In the genomic region with DNA sequence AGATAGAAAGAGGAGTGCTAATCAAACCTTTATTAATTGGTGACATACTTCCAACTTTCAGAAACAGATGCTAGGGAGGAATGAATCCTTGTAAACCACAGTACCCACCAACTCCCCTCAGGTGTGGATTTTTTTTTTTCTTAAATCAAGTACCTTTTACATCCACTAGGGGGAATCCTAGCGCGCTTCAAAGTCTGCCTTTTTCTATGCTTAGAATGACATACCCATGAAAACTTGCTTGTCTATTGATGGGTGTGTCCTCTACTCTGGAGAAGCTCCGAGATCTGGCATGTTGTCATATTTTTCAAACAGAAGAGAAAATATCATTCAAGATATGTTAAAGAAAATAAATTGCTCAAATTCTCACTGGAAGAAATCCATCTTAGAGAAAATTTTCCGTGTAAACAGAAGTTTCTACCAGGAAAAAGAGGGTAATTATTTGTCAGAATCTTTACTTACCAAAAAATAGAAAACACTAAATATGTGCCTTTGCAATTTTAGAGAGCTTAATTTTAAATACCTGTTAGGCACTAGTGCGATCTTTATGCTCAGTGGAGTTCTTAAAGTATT, we compare ENCODE assay signal across 10 cellular contexts. TPM values are rescaled to one million over a fixed set of nuclear protein-coding genes. Genes with fewer than 3 reads are reported as not detected.
DNase-seq lines count a peak whose midpoint lies in the region; ATAC-seq, FAIRE-seq and TF ChIP-seq lines count a peak whose summit lies in the region.
"Had no signal": no experiment of that assay in that cellular context is flagged by ENCODE, and none has a peak within 500 bp of the region (broad histone marks: within the 10 kb centered on the region; RNA-seq: fewer than 3 reads in every experiment).

No MANE protein-coding gene starts in this region.

- no peak for TF ChIP-seq POLR2A in H1 (IDR thresholded peaks at IDR 0.05; ENCODE audit: control extremely low read depth in 1 of 2, low read depth in 2 of 2, low read length in 2 of 2)

- H3K4me1 ChIP-seq in H1 (replicated peaks in 1 of 4; ENCODE audit: control insufficient read depth in 3 of 4, insufficient read depth in 4 of 4, low read length in 3 of 4): no peaks in the 10 kb centered on the region
- H3K4me1 ChIP-seq: SJSA1 had no signal

- no peak overlapping the region for H3K4me3 Mint-ChIP-seq in mesothelial cell of epicardium

- no peaks in the 10 kb centered on the region for H3K79me1 ChIP-seq in H1 (ENCODE audit: low read depth, low read length)

- TF ChIP-seq CTCF in LNCaP clone FGC (IDR thresholded peaks at IDR 0.05; ENCODE audit: control insufficient read depth, extremely low read depth, insufficient read depth) (peak; percentile 53), H1 (IDR thresholded peaks at IDR 0.05; ENCODE audit: control extremely low read depth in 1 of 3, insufficient read depth in 1 of 3, low read depth in 1 of 3, low read length in 3 of 3) (peak in 2 of 3 experiments; percentile 39 to 63; a peak in 2 of 4 replicates), mesothelial cell of epicardium (IDR thresholded peaks at IDR 0.05; ENCODE audit: unreplicated experiment) (peak; percentile 100)

- DNase-seq in COR-L47 (lab: John Stamatoyannopoulos, UW) (peak; percentile 36), LNCaP clone FGC (ENCODE audit: low read depth) (peak; percentile 35), SKM-1 (lab: John Stamatoyannopoulos, UW; ENCODE audit: unreplicated experiment) (peak; percentile 6), H1 (ENCODE audit: low read depth in 1 of 2, low spot score in 2 of 2) (no peak), mesothelial cell of epicardium (ENCODE audit: low spot score in 2 of 2, unreplicated experiment in 2 of 2) (no peak)
- no peak for DNase-seq in activated CD8-positive, alpha-beta memory T cell treated with anti-CD3 and anti-CD28 coated beads, Interleukin-2, amount 50 U/mL, for 4 hours

- H3K4me2 ChIP-seq in H1 (ENCODE audit: insufficient read depth in 1 of 2, low read depth in 2 of 2, low read length in 2 of 2): no peak overlapping the region

- CTCF ChIA-PET in H1 (lab: Charles Lee; ENCODE audit: partially characterized antibody): interaction anchor here (0.7 to 5.7 kb wide), 28 partner anchors 10 to 761 kb away, joined by 3 to 40 read pairs (median 4); no protein-coding TSS in a partner anchor

- H2BK15ac ChIP-seq in H1 (ENCODE audit: low read length): no peak overlapping the region

- 44% methylated on average over 5 of the region's 5 CpGs; no CpG with 5 or more reads in 1 of the 2 experiments for WGBS in H1 (ENCODE audit: extremely low coverage in 1 of 2, insufficient coverage in 1 of 2, insufficient read length in 1 of 2, insufficient replicate concordance in 2 of 2, low coverage in 1 of 2, low lambda C conversion rate in 2 of 2, missing lambda C conversion rate in 1 of 2), 2 experiments

- no peaks in the 10 kb centered on the region for H3K27me3 ChIP-seq in H1 (replicated peaks in 1 of 4; ENCODE audit: control insufficient read depth in 3 of 4, extremely low read depth in 1 of 4, insufficient read depth in 3 of 4, low read length in 3 of 4)
- H3K27me3 ChIP-seq: SJSA1 had no signal

- H3K9me3 Mint-ChIP-seq in mesothelial cell of epicardium: peaks cover 5% of the 10 kb centered on the region

- no peaks in the 10 kb centered on the region for H4K20me1 ChIP-seq in H1 (replicated peaks in 1 of 2; ENCODE audit: control insufficient read depth in 1 of 2, insufficient read depth in 2 of 2, low read length in 2 of 2)

- no peak overlapping the region for H3K27ac ChIP-seq in H1 (ENCODE audit: low read depth, low read length)
- H3K27ac ChIP-seq: SJSA1, skin epidermis had no signal

- no peak overlapping the region for H2BK20ac ChIP-seq in H1 (ENCODE audit: low read length)

- no peak overlapping the region for H3K56ac ChIP-seq in H1 (replicated peaks; ENCODE audit: insufficient read length, low read depth, low read length)

- no peak overlapping the region for H3K23ac ChIP-seq in H1 (ENCODE audit: insufficient read length)

- H3K36me3 Mint-ChIP-seq in mesothelial cell of epicardium: no peaks in the 10 kb centered on the region

- no peak overlapping the region for H2BK120ac ChIP-seq in H1 (replicated peaks; ENCODE audit: low read depth, low read length)

- H3K14ac ChIP-seq in H1 (ENCODE audit: insufficient read length): no peak overlapping the region

- H2AK5ac ChIP-seq in H1 (ENCODE audit: low read depth, low read length): no peak overlapping the region

- TF ChIP-seq RAD21 in H1 (IDR thresholded peaks at IDR 0.05 in 1 of 2, conservative IDR thresholded peaks at IDR 0.05 in 1 of 2; ENCODE audit: low read depth in 2 of 2, low read length in 2 of 2): peak; percentile 66 to 70

- no peaks in the 10 kb centered on the region for H3K9me3 ChIP-seq in H1 (ENCODE audit: insufficient read depth in 2 of 2, low read depth in 1 of 2, low read length in 1 of 2)
- H3K9me3 ChIP-seq: SJSA1 had no signal

- no peaks in the 10 kb centered on the region for H3K23me2 ChIP-seq in H1 (ENCODE audit: low read depth, low read length)

- H3K27me3 Mint-ChIP-seq in mesothelial cell of epicardium (ENCODE audit: low read depth): peaks cover 39% of the 10 kb centered on the region

- H3K9ac ChIP-seq in H1 (replicated peaks in 1 of 4; ENCODE audit: extremely low read depth in 1 of 4, low read depth in 3 of 4, low read length in 3 of 4): no peak overlapping the region

- H4K8ac ChIP-seq in H1 (ENCODE audit: extremely low read depth, insufficient read depth, low read length): no peak overlapping the region

- H2BK5ac ChIP-seq in H1 (ENCODE audit: low read depth, low read length): no peak overlapping the region

- ATAC-seq in GM18868 (IDR thresholded peaks at IDR 0.05; ENCODE audit: unreplicated experiment) (peak; percentile 73), GM19452 (IDR thresholded peaks at IDR 0.05; ENCODE audit: unreplicated experiment) (no peak)

- H3K4me1 Mint-ChIP-seq in mesothelial cell of epicardium: peaks cover 2% of the 10 kb centered on the region

- TF ChIP-seq EP300 in H1 (IDR thresholded peaks at IDR 0.05; ENCODE audit: borderline replicate concordance in 1 of 2, low read depth in 2 of 2, low read length in 2 of 2): no peak

- H2BK12ac ChIP-seq in H1 (ENCODE audit: low read depth, low read length): no peak overlapping the region

- no peaks in the 10 kb centered on the region for H3K79me2 ChIP-seq in H1 (ENCODE audit: control insufficient read depth in 1 of 2, insufficient read depth in 2 of 2, low read length in 2 of 2)

- H3K36me3 ChIP-seq in H1 (ENCODE audit: control insufficient read depth in 2 of 4, insufficient read depth in 4 of 4, low read length in 3 of 4): no peaks in the 10 kb centered on the region
- H3K36me3 ChIP-seq: SJSA1 had no signal

- no peak overlapping the region for H3K4ac ChIP-seq in H1 (replicated peaks; ENCODE audit: insufficient read length, low read depth, low read length)

- FAIRE-seq in H1 (lab: Jason Lieb, UNC): peak; percentile 79

- no peak overlapping the region for H4K91ac ChIP-seq in H1 (replicated peaks; ENCODE audit: insufficient read length, low read length)

- no peak overlapping the region for H3K27ac Mint-ChIP-seq in mesothelial cell of epicardium

- H3K18ac ChIP-seq in H1 (ENCODE audit: extremely low read depth, low read length): no peak overlapping the region

- no peak overlapping the region for H2AFZ ChIP-seq in H1 (ENCODE audit: low read length)

- POLR2A ChIA-PET in H1 (lab: Charles Lee; ENCODE audit: partially characterized antibody): no interaction called here

- no peak overlapping the region for H4K5ac ChIP-seq in H1 (ENCODE audit: insufficient read length, low read depth, low read length)

- H3K4me3 ChIP-seq in LNCaP clone FGC (ENCODE audit: low read depth, low read length) (no peak overlapping the region), H1 (ENCODE audit: extremely low read depth in 1 of 4, insufficient read depth in 2 of 4, low read depth in 3 of 4, low read length in 4 of 4) (no peak overlapping the region)
- H3K4me3 ChIP-seq: SJSA1, skin epidermis had no signal

TF ChIP-seq in H1, 55 proteins besides CTCF, POLR2A, EP300 and RAD21:
- TF ChIP-seq KDM4A (IDR thresholded peaks at IDR 0.05; ENCODE audit: low read depth, low read length, severe bottlenecking): no peak
- TF ChIP-seq BCL11A (IDR thresholded peaks at IDR 0.05; ENCODE audit: low read depth in 2 of 2, low read length in 2 of 2): no peak
- TF ChIP-seq EGR1 (IDR thresholded peaks at IDR 0.05; ENCODE audit: borderline replicate concordance, low read depth, low read length): no peak
- TF ChIP-seq RNF2 (IDR thresholded peaks at IDR 0.05; ENCODE audit: borderline replicate concordance, low read depth, low read length, missing control alignments, poor library complexity, severe bottlenecking): no peak
- TF ChIP-seq SP2 (IDR thresholded peaks at IDR 0.05; ENCODE audit: low read length): no peak
- TF ChIP-seq SAP30 (IDR thresholded peaks at IDR 0.05; ENCODE audit: insufficient read depth, insufficient replicate concordance, low read length): no peak
- no peak for TF ChIP-seq CHD1 (IDR thresholded peaks at IDR 0.05; ENCODE audit: low read depth, low read length)
- no peak for TF ChIP-seq YY1 (IDR thresholded peaks at IDR 0.05; ENCODE audit: low read depth, low read length)
- TF ChIP-seq TAF7 (optimal IDR thresholded peaks at IDR 0.05; ENCODE audit: borderline replicate concordance, low read depth, low read length): no peak
- no peak for TF ChIP-seq TBP (IDR thresholded peaks at IDR 0.05; ENCODE audit: low read depth, low read length)
- no peak for TF ChIP-seq JUN (IDR thresholded peaks at IDR 0.05; ENCODE audit: low read depth, low read length)
- TF ChIP-seq CHD2 (IDR thresholded peaks at IDR 0.05; ENCODE audit: low read length): no peak
- TF ChIP-seq BACH1 (IDR thresholded peaks at IDR 0.05; ENCODE audit: low read length): no peak
- no peak for TF ChIP-seq EZH2 (IDR thresholded peaks at IDR 0.05; ENCODE audit: low read depth, low read length, severe bottlenecking)
- no peak for TF ChIP-seq KDM1A (IDR thresholded peaks at IDR 0.05; ENCODE audit: borderline replicate concordance, low read length)
TF ChIP-seq in H1: peak in this region for 0.

RNA-seq across cellular contexts. Expression of a gene that starts 14.1 kb away (rescaled TPM):
- 1.3 and 2.0 TPM in 2 replicates for total RNA-seq in H1 (2021; fragmentation: NEBNext Ultra II Directional; extraction: Animal tissue kit (Norgen Biotek cat#: 25700))
- polyA plus RNA-seq in H1 (2011; rRNA removed): 0.83 and 0.86 TPM in 2 replicates
- polyA plus RNA-seq in H1 (2011; cell fraction: cytosol; rRNA removed): 0.80 TPM
- polyA plus RNA-seq in H1 (2011; cell fraction: nucleus; rRNA removed): 1.4 TPM
- 1.6 to 2.5 TPM (median 1.8 TPM) in 4 replicates for polyA plus RNA-seq in H1 (2012, experiment 1 of 2)
- 0.08 TPM for polyA plus RNA-seq in H1 (2012, experiment 2 of 2)
- 1.2 TPM for polyA plus RNA-seq in H1 (2013, experiment 1 of 2)
- 1.1 TPM for polyA plus RNA-seq in H1 (2013, experiment 2 of 2)
- polyA minus RNA-seq in H1 (2011; rRNA and poly(A)+ RNA removed): 3.0 and 5.2 TPM in 2 replicates
- 0.81 TPM for polyA minus RNA-seq in H1 (2011; cell fraction: cytosol; rRNA and poly(A)+ RNA removed)
- 6.7 TPM for polyA minus RNA-seq in H1 (2011; cell fraction: nucleus; rRNA and poly(A)+ RNA removed)
- total RNA-seq in mesothelial cell of epicardium: 3.0 to 3.6 TPM (median 3.4 TPM) in 3 replicates

Comparison
In these comparisons a context has a peak if more than half of its experiments do, and no peak if none do; other contexts are left out.
1. DNase-seq: peak in COR-L47 (single experiment), LNCaP clone FGC (single experiment) and SKM-1 (single experiment); none in H1 (0 of 2), mesothelial cell of epicardium (0 of 2) and activated CD8-positive, alpha-beta memory T cell treated with anti-CD3 and anti-CD28 coated beads, Interleukin-2, amount 50 U/mL, for 4 hours (single experiment).
2. Peak in every context shown above with its lines, with median percentiles within 50 percentile points of each other: CTCF ChIP-seq.